In genomic region chr6:143510991-143511891, GRCh38 we compare ENCODE assay signal across 1 cellular context.
TF ChIP-seq lines count a peak whose summit lies in the region.

Gene FUCA2, minus strand, starts transcription at chr6:143511720. Its CDS starts 86 bp downstream, at chr6:143511634.

TF ChIP-seq in K562, 482 proteins besides CTCF, POLR2A, EP300 and RAD21 (continued from another document and continues in another):
- TF ChIP-seq DNMT1 (IDR thresholded peaks at IDR 0.05) (no peak), SMC3 (conservative IDR thresholded peaks at IDR 0.05; ENCODE audit: insufficient read depth, low read depth, low read length) (0 out of 2 replicates have a peak, but pooled peaks have one; percentile 3), POLR2B (IDR thresholded peaks at IDR 0.05; ENCODE audit: low read depth, partially characterized antibody) (peak; percentile 91), ZNF121 (CRISPR knock-in tag; conservative IDR thresholded peaks at IDR 0.05) (peak; percentile 23; the same call in 1 of the 2 replicates), TAL1 (IDR thresholded peaks at IDR 0.05) (no peak), ZBED1 (IDR thresholded peaks at IDR 0.05) (peak; percentile 52), CUX1 (CRISPR knock-in tag; IDR thresholded peaks at IDR 0.05) (no peak), FOXK1 (CRISPR knock-in tag; IDR thresholded peaks at IDR 0.05; ENCODE audit: borderline replicate concordance) (peak; percentile 88), FOXA3 (CRISPR knock-in tag; conservative IDR thresholded peaks at IDR 0.05 in 1 of 2, IDR thresholded peaks at IDR 0.05 in 1 of 2) (peak in 1 of 2 experiments; percentile 78; a peak in 1 of 4 replicates), C11orf30 (IDR thresholded peaks at IDR 0.05; ENCODE audit: low read depth) (0 out of 2 replicates have a peak, but pooled peaks have one; percentile 44), TRIM24 (IDR thresholded peaks at IDR 0.05) (peak; percentile 57 to 64; a peak in 3 of 4 replicates), NONO (IDR thresholded peaks at IDR 0.05; ENCODE audit: low read depth in 2 of 2, low read length in 1 of 2) (peak; percentile 70 to 90; a peak in 3 of 4 replicates), FOSL1 (tag; conservative IDR thresholded peaks at IDR 0.05) (peak; percentile 67), GTF2B (IDR thresholded peaks at IDR 0.05; ENCODE audit: extremely low read depth, insufficient read length) (no peak), PHB2 (IDR thresholded peaks at IDR 0.05; ENCODE audit: low read depth) (no peak), NCOA2 (IDR thresholded peaks at IDR 0.05; ENCODE audit: partially characterized antibody in 2 of 2) (no peak), E2F6 (IDR thresholded peaks at IDR 0.05; ENCODE audit: borderline replicate concordance in 1 of 2, extremely low read depth in 1 of 2, insufficient read depth in 1 of 2, insufficient read length in 1 of 2, low read depth in 1 of 2, low read length in 1 of 2, poor library complexity in 1 of 2, severe bottlenecking in 1 of 2) (peak; percentile 93 to 95), POLR2AphosphoS2 (IDR thresholded peaks at IDR 0.05; ENCODE audit: low read length) (no peak), ZNF174 (CRISPR knock-in tag; IDR thresholded peaks at IDR 0.05) (no peak), ZSCAN32 (CRISPR knock-in tag; IDR thresholded peaks at IDR 0.05) (0 out of 2 replicates have a peak, but pooled peaks have one; percentile 5), SLC30A9 (CRISPR knock-in tag; IDR thresholded peaks at IDR 0.05) (no peak), JUND (IDR thresholded peaks at IDR 0.05; ENCODE audit: borderline replicate concordance, low read depth, low read length) (peak; percentile 75; the same call in 1 of the 2 replicates), JUND (tag; IDR thresholded peaks at IDR 0.05; ENCODE audit: borderline replicate concordance, low read depth, low read length) (no peak; the same call in 2 of the 3 replicates), DEAF1 (CRISPR knock-in tag; IDR thresholded peaks at IDR 0.05) (no peak), KLF10 (CRISPR knock-in tag; IDR thresholded peaks at IDR 0.05) (no peak), TRIM28 (IDR thresholded peaks at IDR 0.05) (no peak), ZNF324 (CRISPR knock-in tag; IDR thresholded peaks at IDR 0.05) (no peak), ZNF655 (CRISPR knock-in tag; IDR thresholded peaks at IDR 0.05) (no peak), BRD4 (IDR thresholded peaks at IDR 0.05) (peak; percentile 94), E2F8 (IDR thresholded peaks at IDR 0.05; ENCODE audit: low read depth, partially characterized antibody) (peak; percentile 34), ZNF551 (CRISPR knock-in tag; IDR thresholded peaks at IDR 0.05) (no peak), THRAP3 (IDR thresholded peaks at IDR 0.05; ENCODE audit: borderline replicate concordance) (no peak), ATF2 (CRISPR knock-in tag; IDR thresholded peaks at IDR 0.05) (peak; percentile 77), ZMIZ1 (IDR thresholded peaks at IDR 0.05; ENCODE audit: low read depth in 2 of 2, low read length in 2 of 2) (no peak)
